Comparison of ENCODE assay signal across 1 cellular context in the genomic region with DNA sequence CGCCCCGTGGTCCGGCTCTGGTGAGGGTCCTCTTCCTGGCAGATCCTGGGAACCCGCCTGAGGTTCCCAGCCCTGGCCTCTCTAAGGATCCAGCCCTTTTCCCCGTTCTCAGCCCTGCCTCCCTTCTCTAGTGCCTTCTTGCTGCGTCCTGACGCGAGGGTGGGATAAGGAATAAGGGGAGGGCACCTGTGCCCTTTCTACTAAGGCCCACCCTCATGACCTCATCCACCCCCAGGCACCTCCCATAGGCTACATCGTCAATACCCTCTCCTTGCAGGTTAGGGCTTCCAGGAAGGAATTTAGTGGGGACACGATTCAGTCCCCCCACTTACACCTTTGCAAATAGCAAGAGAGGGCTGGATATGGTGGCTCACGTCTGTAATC.
A peak's percentile ranks its signal among the peaks of the same experiment; 100 is the strongest.
TF ChIP-seq lines count a peak whose summit lies in the region.

No MANE protein-coding gene starts in this region.

TF ChIP-seq in GM12878, 131 proteins besides CTCF, POLR2A, EP300 and RAD21:
- TF ChIP-seq FOXK2 (IDR thresholded peaks at IDR 0.05) (no peak), IKZF2 (IDR thresholded peaks at IDR 0.05) (0 out of 4 replicates have a peak, but pooled peaks of 1 of the 2 experiments have one; percentile 17), BACH1 (IDR thresholded peaks at IDR 0.05; ENCODE audit: borderline replicate concordance) (0 out of 2 replicates have a peak, but pooled peaks have one; percentile 4)
- TF ChIP-seq, protein P1, sequence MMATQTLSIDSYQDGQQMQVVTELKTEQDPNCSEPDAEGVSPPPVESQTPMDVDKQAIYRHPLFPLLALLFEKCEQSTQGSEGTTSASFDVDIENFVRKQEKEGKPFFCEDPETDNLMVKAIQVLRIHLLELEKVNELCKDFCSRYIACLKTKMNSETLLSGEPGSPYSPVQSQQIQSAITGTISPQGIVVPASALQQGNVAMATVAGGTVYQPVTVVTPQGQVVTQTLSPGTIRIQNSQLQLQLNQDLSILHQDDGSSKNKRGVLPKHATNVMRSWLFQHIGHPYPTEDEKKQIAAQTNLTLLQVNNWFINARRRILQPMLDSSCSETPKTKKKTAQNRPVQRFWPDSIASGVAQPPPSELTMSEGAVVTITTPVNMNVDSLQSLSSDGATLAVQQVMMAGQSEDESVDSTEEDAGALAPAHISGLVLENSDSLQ (IDR thresholded peaks at IDR 0.05), result no peak
